Comparison of ENCODE assay signal across 1 cellular context in the genomic region with DNA sequence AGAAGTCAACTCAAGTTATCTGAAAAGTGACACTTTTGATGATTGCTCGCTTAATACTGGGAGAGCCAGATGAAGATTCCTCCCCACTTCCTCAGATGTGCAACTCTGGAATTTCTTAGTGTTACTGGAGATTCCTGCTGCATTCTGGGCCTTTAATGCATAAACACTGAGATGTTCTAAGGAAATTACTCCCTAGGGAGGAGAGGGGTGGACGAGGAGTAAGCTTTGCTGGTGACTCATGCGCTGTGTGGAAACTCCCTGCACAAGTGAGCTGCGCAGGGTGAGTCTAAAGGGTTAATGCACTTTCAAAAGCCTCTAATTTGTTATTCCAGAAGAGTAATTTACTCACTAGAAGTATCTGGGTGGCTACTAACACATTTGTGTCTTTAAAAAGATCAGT.
A peak's percentile ranks its signal among the peaks of the same experiment; 100 is the strongest.
TF ChIP-seq lines count a peak whose summit lies in the region.

No MANE protein-coding gene starts in this region.

TF ChIP-seq in GM12878, 131 proteins besides CTCF, POLR2A, EP300 and RAD21 (continued from another document):
- TF ChIP-seq ZNF687 (IDR thresholded peaks at IDR 0.05) (0 out of 2 replicates have a peak, but pooled peaks have one; percentile 7), NR2F1 (conservative IDR thresholded peaks at IDR 0.05) (0 out of 2 replicates have a peak, but pooled peaks have one; percentile 26), RUNX3 (IDR thresholded peaks at IDR 0.05; ENCODE audit: low read length) (0 out of 2 replicates have a peak, but pooled peaks have one; percentile 17), ZNF217 (IDR thresholded peaks at IDR 0.05) (peak; percentile 45; the same call in 1 of the 2 replicates), IKZF1 (conservative IDR thresholded peaks at IDR 0.05) (peak; percentile 61), RELA (IDR thresholded peaks at IDR 0.05; ENCODE audit: borderline replicate concordance, partially characterized antibody) (peak; percentile 80), CREB1 (IDR thresholded peaks at IDR 0.05; ENCODE audit: low read depth) (0 out of 2 replicates have a peak, but pooled peaks have one; percentile 15), NFIC (IDR thresholded peaks at IDR 0.05; ENCODE audit: low read depth, low read length) (peak; percentile 46), MEF2B (IDR thresholded peaks at IDR 0.05; ENCODE audit: partially characterized antibody, poor library complexity, severe bottlenecking) (no peak), TCF12 (IDR thresholded peaks at IDR 0.05; ENCODE audit: low read depth, low read length) (0 out of 2 replicates have a peak, but pooled peaks have one; percentile 23), IKZF2 (IDR thresholded peaks at IDR 0.05) (peak; percentile 65), DPF2 (IDR thresholded peaks at IDR 0.05) (peak; percentile 54; the same call in 1 of the 2 replicates), BHLHE40 (IDR thresholded peaks at IDR 0.05; ENCODE audit: borderline replicate concordance in 1 of 2, low read depth in 2 of 2, low read length in 1 of 2) (peak in 1 of 2 experiments; percentile 62; a peak in 3 of 4 replicates)
- TF ChIP-seq, protein P1, sequence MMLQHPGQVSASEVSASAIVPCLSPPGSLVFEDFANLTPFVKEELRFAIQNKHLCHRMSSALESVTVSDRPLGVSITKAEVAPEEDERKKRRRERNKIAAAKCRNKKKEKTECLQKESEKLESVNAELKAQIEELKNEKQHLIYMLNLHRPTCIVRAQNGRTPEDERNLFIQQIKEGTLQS (IDR thresholded peaks at IDR 0.05; ENCODE audit: borderline replicate concordance, extremely low read depth, low read depth, low read length), result no peak
- TF ChIP-seq, protein P2, sequence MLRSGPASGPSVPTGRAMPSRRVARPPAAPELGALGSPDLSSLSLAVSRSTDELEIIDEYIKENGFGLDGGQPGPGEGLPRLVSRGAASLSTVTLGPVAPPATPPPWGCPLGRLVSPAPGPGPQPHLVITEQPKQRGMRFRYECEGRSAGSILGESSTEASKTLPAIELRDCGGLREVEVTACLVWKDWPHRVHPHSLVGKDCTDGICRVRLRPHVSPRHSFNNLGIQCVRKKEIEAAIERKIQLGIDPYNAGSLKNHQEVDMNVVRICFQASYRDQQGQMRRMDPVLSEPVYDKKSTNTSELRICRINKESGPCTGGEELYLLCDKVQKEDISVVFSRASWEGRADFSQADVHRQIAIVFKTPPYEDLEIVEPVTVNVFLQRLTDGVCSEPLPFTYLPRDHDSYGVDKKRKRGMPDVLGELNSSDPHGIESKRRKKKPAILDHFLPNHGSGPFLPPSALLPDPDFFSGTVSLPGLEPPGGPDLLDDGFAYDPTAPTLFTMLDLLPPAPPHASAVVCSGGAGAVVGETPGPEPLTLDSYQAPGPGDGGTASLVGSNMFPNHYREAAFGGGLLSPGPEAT (IDR thresholded peaks at IDR 0.05; ENCODE audit: low read depth), result peak; percentile 91
